ENCODE assay signal across 21 cellular contexts in the genomic region with DNA sequence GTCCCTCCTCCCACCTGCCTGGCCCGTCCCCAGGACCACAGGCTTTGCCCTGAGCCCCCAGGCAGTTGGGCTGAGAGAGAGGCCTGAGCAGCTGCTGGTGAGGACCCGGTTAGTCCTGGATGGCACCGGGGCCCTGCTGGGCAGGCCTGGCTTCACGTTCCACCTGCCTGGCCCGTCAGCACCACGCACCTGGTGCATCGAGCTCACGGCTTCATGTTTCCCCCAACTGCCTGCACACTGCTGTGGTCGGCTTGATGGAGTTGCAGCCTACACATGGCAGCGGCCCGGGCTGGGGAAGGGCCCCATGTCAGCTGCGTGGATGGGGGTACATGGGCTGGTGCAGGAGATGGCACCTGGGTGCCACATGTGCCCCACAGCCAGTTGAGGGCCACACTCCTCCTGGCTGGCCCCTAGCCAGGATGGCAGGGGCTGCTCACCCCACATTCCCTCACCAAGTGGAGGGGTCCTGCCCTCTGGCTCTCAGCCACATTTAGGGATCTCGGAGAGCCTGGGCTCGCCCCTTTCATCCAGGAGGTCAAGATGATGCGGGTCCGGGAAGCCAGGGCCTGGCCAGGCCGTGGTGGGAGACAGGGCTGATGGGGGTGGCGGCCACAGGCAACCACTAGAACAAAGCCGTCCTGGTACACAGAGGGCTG. TPM values are rescaled to one million over a fixed set of nuclear protein-coding genes. Genes with fewer than 3 reads are reported as not detected.
"Had no signal": no experiment of that assay in that cellular context is flagged by ENCODE, and none has a peak within 500 bp of the region (broad histone marks: within the 10 kb centered on the region; RNA-seq: fewer than 3 reads in every experiment).

No MANE protein-coding gene starts in this region.

- H3K9me3 ChIP-seq: gastroesophageal sphincter, SJSA1, tibial nerve had no signal

- DNase-seq: activated CD4-positive, alpha-beta memory T cell treated with anti-CD3 and anti-CD28 coated beads, Interleukin-2, amount 10 ng/mL, durations not matched to agents 7 days and 5 days; activated CD4-positive, CD25-positive, alpha-beta regulatory T cell treated with anti-CD3 and anti-CD28 coated beads, Interleukin-2, amount 50 U/mL, for 72 hours; activated CD8-positive, alpha-beta memory T cell treated with anti-CD3 and anti-CD28 coated beads, Interleukin-2, amount 50 U/mL, for 4 hours; activated gamma-delta T cell treated with Interleukin-2 at 50 U/mL for 16 hours; activated T-cell treated with anti-CD3 and anti-CD28 coated beads, Interleukin-2, amount 50 U/mL, for 72 hours; effector memory CD8-positive, alpha-beta T cell; kidney glomerular epithelial cell; mammary epithelial cell; stimulated activated CD4-positive, alpha-beta T cell treated with anti-CD3 and anti-CD28 coated beads, Interleukin-2, amount 100 ng/mL, for 24 hours; stimulated activated naive B cell treated with anti-CD40 and anti-IgM and Interleukin-4, amounts not matched to agents 10 μg/mL and 1 μg/mL and 100 μg/mL, for 72 hours; SW 1271 had no signal

- H3K36me3 ChIP-seq: SJSA1 had no signal

- H3K27ac ChIP-seq: coronary artery, gastroesophageal sphincter, SJSA1, tibial nerve had no signal

- H3K27me3 Mint-ChIP-seq: activated CD4-positive, alpha-beta memory T cell treated with anti-CD3 and anti-CD28 coated beads, Interleukin-2, amount 10 ng/mL, durations not matched to agents 7 days and 5 days; effector memory CD8-positive, alpha-beta T cell; naive thymus-derived CD8-positive, alpha-beta T cell; stimulated activated naive B cell treated with anti-CD40 and anti-IgM and Interleukin-4, amounts not matched to agents 10 μg/mL and 1 μg/mL and 100 μg/mL, for 72 hours had no signal

- H3K9me3 Mint-ChIP-seq: activated CD4-positive, alpha-beta memory T cell treated with anti-CD3 and anti-CD28 coated beads, Interleukin-2, amount 10 ng/mL, durations not matched to agents 7 days and 5 days; activated T-cell treated with anti-CD3 and anti-CD28 coated beads, Interleukin-2, amount 50 U/mL, for 72 hours; effector memory CD8-positive, alpha-beta T cell; naive thymus-derived CD8-positive, alpha-beta T cell; stimulated activated naive B cell treated with anti-CD40 and anti-IgM and Interleukin-4, amounts not matched to agents 10 μg/mL and 1 μg/mL and 100 μg/mL, for 72 hours; T-helper 2 cell treated with Interferon-gamma antibody and Interleukin-4, amounts not matched to agents 5 μg/mL and 100 μg/mL, for 36 hours had no signal

- H3K27me3 ChIP-seq: gastroesophageal sphincter, SJSA1, tibial nerve had no signal

- ATAC-seq: activated T-cell treated with anti-CD3 and anti-CD28 coated beads, Interleukin-2, amount 50 U/mL, for 72 hours; effector memory CD8-positive, alpha-beta T cell; gastroesophageal sphincter; naive thymus-derived CD8-positive, alpha-beta T cell; stimulated activated naive B cell treated with anti-CD40 and anti-IgM and Interleukin-4, amounts not matched to agents 10 μg/mL and 1 μg/mL and 100 μg/mL, for 72 hours had no signal

- H3K4me1 Mint-ChIP-seq: activated CD4-positive, alpha-beta memory T cell treated with anti-CD3 and anti-CD28 coated beads, Interleukin-2, amount 10 ng/mL, durations not matched to agents 7 days and 5 days; stimulated activated naive B cell treated with anti-CD40 and anti-IgM and Interleukin-4, amounts not matched to agents 10 μg/mL and 1 μg/mL and 100 μg/mL, for 72 hours had no signal

- H3K4me1 ChIP-seq: gastroesophageal sphincter, SJSA1, tibial nerve had no signal

- H3K27ac Mint-ChIP-seq: activated CD4-positive, alpha-beta memory T cell treated with anti-CD3 and anti-CD28 coated beads, Interleukin-2, amount 10 ng/mL, durations not matched to agents 7 days and 5 days; activated T-cell treated with anti-CD3 and anti-CD28 coated beads, Interleukin-2, amount 50 U/mL, for 72 hours; effector memory CD8-positive, alpha-beta T cell; stimulated activated naive B cell treated with anti-CD40 and anti-IgM and Interleukin-4, amounts not matched to agents 10 μg/mL and 1 μg/mL and 100 μg/mL, for 72 hours; T-helper 2 cell treated with Interferon-gamma antibody and Interleukin-4, amounts not matched to agents 5 μg/mL and 100 μg/mL, for 36 hours had no signal

- H3K4me3 ChIP-seq: coronary artery, gastroesophageal sphincter, SJSA1, tibial nerve had no signal

- H3K4me3 Mint-ChIP-seq: activated CD4-positive, alpha-beta memory T cell treated with anti-CD3 and anti-CD28 coated beads, Interleukin-2, amount 10 ng/mL, durations not matched to agents 7 days and 5 days; activated T-cell treated with anti-CD3 and anti-CD28 coated beads, Interleukin-2, amount 50 U/mL, for 72 hours; effector memory CD8-positive, alpha-beta T cell; naive thymus-derived CD8-positive, alpha-beta T cell; stimulated activated naive B cell treated with anti-CD40 and anti-IgM and Interleukin-4, amounts not matched to agents 10 μg/mL and 1 μg/mL and 100 μg/mL, for 72 hours; T-helper 2 cell treated with Interferon-gamma antibody and Interleukin-4, amounts not matched to agents 5 μg/mL and 100 μg/mL, for 36 hours had no signal

RNA-seq across cellular contexts. Expression of a gene that starts 28.5 kb away (rescaled TPM):
- total RNA-seq: activated CD4-positive, alpha-beta memory T cell treated with anti-CD3 and anti-CD28 coated beads, Interleukin-2, amount 10 ng/mL, durations not matched to agents 7 days and 5 days; activated T-cell treated with anti-CD3 and anti-CD28 coated beads, Interleukin-2, amount 50 U/mL, for 72 hours; epithelial cell of proximal tubule; gastroesophageal sphincter; mammary epithelial cell; mononuclear cell; naive thymus-derived CD8-positive, alpha-beta T cell; omental fat pad; SJSA1; subcutaneous adipose tissue; tibial nerve had no signal
- polyA plus RNA-seq: mammary epithelial cell; naive thymus-derived CD8-positive, alpha-beta T cell had no signal
